ENCODE assay signal across 8 cellular contexts in genomic region chr16:85552980-85553435, GRCh38.
DNase-seq lines count a peak whose midpoint lies in the region; ATAC-seq and TF ChIP-seq lines count a peak whose summit lies in the region.

No MANE protein-coding gene starts in this region.

- H3K4me3 ChIP-seq in CD8-positive, alpha-beta memory T cell (ENCODE audit: low read length): no peak overlapping the region
- H3K4me3 ChIP-seq in HUES64 (ENCODE audit: low read length): peak overlapping the region; percentile 72

- no peaks in the 10 kb centered on the region for H3K27me3 ChIP-seq in CD8-positive, alpha-beta memory T cell (ENCODE audit: insufficient read depth, low read length, poor library complexity, severe bottlenecking)
- peaks cover 6% of the 10 kb centered on the region for H3K27me3 ChIP-seq in HUES64 (ENCODE audit: insufficient read depth, low read length)

- H3K9ac ChIP-seq in HUES64 (ENCODE audit: low read depth, low read length): peak overlapping the region; percentile 71

- H3K9me3 Mint-ChIP-seq in CD8-positive, alpha-beta memory T cell: peaks cover 0 to 5% (median 0%) of the 10 kb centered on the region in 5 donors
- H3K9me3 Mint-ChIP-seq in dendritic cell treated with granulocyte-macrophage colony-stimulating factor and Interleukin-4, amounts not matched to agents 40 ng/mL and 50 ng/mL, for 4 days: no peaks in the 10 kb centered on the region
- H3K9me3 Mint-ChIP-seq in neural crest cell: no peaks in the 10 kb centered on the region

- ATAC-seq in GM19351 (IDR thresholded peaks at IDR 0.05; ENCODE audit: unreplicated experiment): no peak

- no peaks in the 10 kb centered on the region for H3K9me3 ChIP-seq in CD8-positive, alpha-beta memory T cell (ENCODE audit: low read length)
- no peaks in the 10 kb centered on the region for H3K9me3 ChIP-seq in HUES64 (ENCODE audit: insufficient read depth, low read depth, low read length)

- peaks cover 10% of the 10 kb centered on the region for H3K4me1 ChIP-seq in CD8-positive, alpha-beta memory T cell (ENCODE audit: insufficient read depth, low read length)
- peaks cover 9% of the 10 kb centered on the region for H3K4me1 ChIP-seq in HUES64 (ENCODE audit: insufficient read depth, low read length)

- no peak for TF ChIP-seq CTCF in neural crest cell (conservative IDR thresholded peaks at IDR 0.05)

- CTCF ChIA-PET in CD8-positive, alpha-beta memory T cell (lab: Charles Lee): interaction anchor here (0.8 to 8.5 kb wide), 11 partner anchors 10 to 137 kb away, joined by 3 to 50 read pairs (median 6); partner anchors contain the start of gene GSE1

- peak overlapping the region in 7 of 8 donors; percentile 85 to 89 (median 88) for H3K27ac Mint-ChIP-seq in CD8-positive, alpha-beta memory T cell
- H3K27ac Mint-ChIP-seq in dendritic cell treated with granulocyte-macrophage colony-stimulating factor and Interleukin-4, amounts not matched to agents 40 ng/mL and 50 ng/mL, for 4 days: peak overlapping the region; percentile 95
- no peak overlapping the region for H3K27ac Mint-ChIP-seq in neural crest cell (ENCODE audit: unreplicated experiment)

- H3K27me3 Mint-ChIP-seq in CD8-positive, alpha-beta memory T cell: peaks cover 0 to 3% of the 10 kb centered on the region in 2 donors
- no peaks in the 10 kb centered on the region for H3K27me3 Mint-ChIP-seq in dendritic cell treated with granulocyte-macrophage colony-stimulating factor and Interleukin-4, amounts not matched to agents 40 ng/mL and 50 ng/mL, for 4 days
- H3K27me3 Mint-ChIP-seq in neural crest cell (ENCODE audit: low read depth): peaks cover 43% of the 10 kb centered on the region

- intact Hi-C loops in dendritic cell treated with granulocyte-macrophage colony-stimulating factor and Interleukin-4, amounts not matched to agents 40 ng/mL and 50 ng/mL, for 4 days (cut with micrococcal nuclease): no loop called here

- peaks cover 0 to 15% (median 0%) of the 10 kb centered on the region in 3 donors for H3K36me3 Mint-ChIP-seq in CD8-positive, alpha-beta memory T cell
- peaks cover 15% of the 10 kb centered on the region for H3K36me3 Mint-ChIP-seq in dendritic cell treated with granulocyte-macrophage colony-stimulating factor and Interleukin-4, amounts not matched to agents 40 ng/mL and 50 ng/mL, for 4 days (ENCODE audit: low read depth)
- H3K36me3 Mint-ChIP-seq in neural crest cell (ENCODE audit: low read depth): no peaks in the 10 kb centered on the region

- peak overlapping the region; percentile 66 to 91 (median 86) for H3K4me3 Mint-ChIP-seq in CD8-positive, alpha-beta memory T cell
- H3K4me3 Mint-ChIP-seq in dendritic cell treated with granulocyte-macrophage colony-stimulating factor and Interleukin-4, amounts not matched to agents 40 ng/mL and 50 ng/mL, for 4 days: peak overlapping the region; percentile 95
- peak overlapping the region; percentile 88 for H3K4me3 Mint-ChIP-seq in neural crest cell

- POLR2A ChIA-PET in CD8-positive, alpha-beta memory T cell (lab: Charles Lee): interaction anchor here (0.9 to 2.9 kb wide), 5 partner anchors 16 to 61 kb away, joined by 3 to 32 read pairs (median 4); partner anchors contain the start of gene GSE1

- under 1% methylated on average over 43 of the region's 43 CpGs for WGBS in HUES64

- H3K27ac ChIP-seq in CD8-positive, alpha-beta memory T cell (ENCODE audit: low read depth, low read length): peak overlapping the region; percentile 95
- H3K27ac ChIP-seq in HUES64 (ENCODE audit: low read depth, low read length): peak overlapping the region; percentile 87; the same call in 1 of the 2 replicates

- H3K36me3 ChIP-seq in CD8-positive, alpha-beta memory T cell (ENCODE audit: insufficient read depth, low read length): no peaks in the 10 kb centered on the region
- H3K36me3 ChIP-seq in HUES64 (ENCODE audit: insufficient read depth, low read length): no peaks in the 10 kb centered on the region

- peaks cover 27 to 37% (median 28%) of the 10 kb centered on the region in 3 donors for H3K4me1 Mint-ChIP-seq in CD8-positive, alpha-beta memory T cell
- peaks cover 40% of the 10 kb centered on the region for H3K4me1 Mint-ChIP-seq in dendritic cell treated with granulocyte-macrophage colony-stimulating factor and Interleukin-4, amounts not matched to agents 40 ng/mL and 50 ng/mL, for 4 days (ENCODE audit: low read depth)
- H3K4me1 Mint-ChIP-seq in neural crest cell: peaks cover 41% of the 10 kb centered on the region

- DNase-seq in CD8-positive, alpha-beta memory T cell: no peak
- DNase-seq in neural crest cell (ENCODE audit: low read depth, low spot score): peak; percentile 76
- DNase-seq in H4 (ENCODE audit: low spot score): no peak
- DNase-seq in activated CD4-positive, alpha-beta T cell treated with anti-CD3 and anti-CD28 coated beads for 4 hours: no peak
- DNase-seq in retina: no peak
